Comparison of ENCODE assay signal across 8 cellular contexts in the genomic region with DNA sequence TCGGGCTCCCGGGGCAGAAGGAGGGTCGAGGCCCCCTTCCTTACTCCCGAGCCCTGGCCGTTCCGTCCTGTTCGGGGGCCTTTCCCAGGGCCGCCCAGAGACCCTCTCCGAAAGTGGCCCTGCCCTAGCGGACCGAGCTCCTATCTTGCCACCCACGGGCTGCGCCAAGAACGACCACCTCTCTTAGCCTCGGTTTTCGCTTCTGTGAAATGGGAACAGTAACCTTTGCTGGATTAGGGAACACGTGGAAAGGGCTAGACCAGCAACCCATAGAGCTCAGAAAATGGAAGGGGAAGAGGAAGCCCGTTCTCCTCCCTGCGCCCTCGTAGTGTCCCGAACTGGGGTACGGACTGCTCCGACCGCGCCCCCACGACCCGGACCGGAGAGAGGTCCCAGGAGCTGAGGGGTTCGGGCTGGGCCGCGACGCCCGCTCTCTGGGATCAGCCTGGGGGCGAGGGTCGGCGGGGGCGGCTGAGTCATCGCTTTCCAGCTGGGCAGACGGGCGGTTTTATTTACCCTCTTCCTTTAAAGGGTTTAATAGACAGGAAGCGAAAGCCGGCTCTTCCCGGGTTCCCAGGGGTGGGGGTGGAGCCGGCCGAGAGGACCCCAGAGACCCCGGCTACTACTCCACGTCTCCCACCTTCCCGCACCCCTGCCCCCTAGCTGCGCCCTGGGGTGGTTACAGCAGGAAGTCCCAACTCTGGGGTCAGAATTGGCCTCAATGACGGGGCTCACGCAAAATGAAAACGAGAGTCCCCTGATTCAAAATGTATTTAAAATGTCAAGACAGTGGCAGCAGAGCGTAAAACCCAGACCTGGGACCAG. TPM values are rescaled to one million over a fixed set of nuclear protein-coding genes. Genes with fewer than 3 reads are reported as not detected.
A peak's percentile ranks its signal among the peaks of the same experiment; 100 is the strongest.
DNase-seq lines count a peak whose midpoint lies in the region; ATAC-seq, FAIRE-seq and TF ChIP-seq lines count a peak whose summit lies in the region.

No MANE protein-coding gene starts in this region.

- H4K20me1 ChIP-seq in H1 (replicated peaks in 1 of 2; ENCODE audit: control insufficient read depth in 1 of 2, insufficient read depth in 2 of 2, low read length in 2 of 2) = peaks cover 4 to 9% of the 10 kb centered on the region in 2 experiments

- POLR2A ChIA-PET in activated CD4-positive, alpha-beta T cell treated with anti-CD3 and anti-CD28 coated beads for 36 hours (lab: Charles Lee) = interaction anchor here (1.7 kb wide), 1 partner anchor 11 kb away, joined by 4 read pairs; no protein-coding TSS in a partner anchor
- POLR2A ChIA-PET in H1 (lab: Charles Lee; ENCODE audit: partially characterized antibody) = interaction anchor here (0.9 to 3.1 kb wide), 15 partner anchors 9 to 397 kb away, joined by 3 to 20 read pairs (median 6); partner anchors contain the start of genes CARS1, CDKN1C and NAP1L4

- H3K79me2 ChIP-seq in H1 (ENCODE audit: control insufficient read depth in 1 of 2, insufficient read depth in 2 of 2, low read length in 2 of 2) = no peaks in the 10 kb centered on the region

- 0 out of 2 replicates have a peak overlapping the region, but pooled peaks have one; percentile 62 for H3K18ac ChIP-seq in H1 (ENCODE audit: extremely low read depth, low read length)

- H3K27ac Mint-ChIP-seq in activated CD4-positive, alpha-beta T cell treated with anti-CD3 and anti-CD28 coated beads for 36 hours = peak overlapping the region; percentile 63
- peak overlapping the region; percentile 86 for H3K27ac Mint-ChIP-seq in T-helper 17 cell

- H3K27me3 ChIP-seq in H1 (replicated peaks in 1 of 4; ENCODE audit: control insufficient read depth in 3 of 4, extremely low read depth in 1 of 4, insufficient read depth in 3 of 4, low read length in 3 of 4) = peaks cover 25 to 41% (median 37%) of the 10 kb centered on the region in 4 experiments
- H3K27me3 ChIP-seq in mucosa of stomach (ENCODE audit: control insufficient read depth, insufficient read depth, low read length) = no peaks in the 10 kb centered on the region

- peak overlapping the region; percentile 63 for H3K4me3 Mint-ChIP-seq in activated CD4-positive, alpha-beta T cell treated with anti-CD3 and anti-CD28 coated beads for 36 hours
- H3K4me3 Mint-ChIP-seq in T-helper 17 cell = peak overlapping the region; percentile 90

- peaks cover 27% of the 10 kb centered on the region for H3K4me1 Mint-ChIP-seq in activated CD4-positive, alpha-beta T cell treated with anti-CD3 and anti-CD28 coated beads for 36 hours
- H3K4me1 Mint-ChIP-seq in T-helper 17 cell = peaks cover 20% of the 10 kb centered on the region

- H3K4me2 ChIP-seq in H1 (ENCODE audit: insufficient read depth in 1 of 2, low read depth in 2 of 2, low read length in 2 of 2) = peak overlapping the region; percentile 72 to 88

- peak; percentile 31 for ATAC-seq in activated CD4-positive, alpha-beta T cell treated with anti-CD3 and anti-CD28 coated beads for 36 hours
- ATAC-seq in HG03432 (IDR thresholded peaks at IDR 0.05; ENCODE audit: unreplicated experiment) (peak; percentile 36), T-helper 17 cell (no peak)

- H3K27me3 Mint-ChIP-seq in activated CD4-positive, alpha-beta T cell treated with anti-CD3 and anti-CD28 coated beads for 36 hours = peaks cover 19% of the 10 kb centered on the region
- H3K27me3 Mint-ChIP-seq in T-helper 17 cell = peaks cover 9% of the 10 kb centered on the region

- H3K4me3 ChIP-seq in H1 (ENCODE audit: extremely low read depth in 1 of 4, insufficient read depth in 2 of 4, low read depth in 3 of 4, low read length in 4 of 4) (peak overlapping the region; percentile 12 to 56 (median 32)), mucosa of stomach (ENCODE audit: low read length) (peak overlapping the region; percentile 49)

- no peak overlapping the region for H2AFZ ChIP-seq in H1 (ENCODE audit: low read length)

- H2BK120ac ChIP-seq in H1 (replicated peaks; ENCODE audit: low read depth, low read length) = peak overlapping the region; percentile 43

- H3K36me3 ChIP-seq in H1 (ENCODE audit: control insufficient read depth in 2 of 4, insufficient read depth in 4 of 4, low read length in 3 of 4) (no peaks in the 10 kb centered on the region), mucosa of stomach (ENCODE audit: control insufficient read depth, insufficient read depth, low read length) (no peaks in the 10 kb centered on the region)

- WGBS in H1 (ENCODE audit: extremely low coverage in 1 of 2, insufficient coverage in 1 of 2, insufficient read length in 1 of 2, insufficient replicate concordance in 2 of 2, low coverage in 1 of 2, low lambda C conversion rate in 2 of 2, missing lambda C conversion rate in 1 of 2), 2 experiments = 9% methylated on average over 51 of the region's 53 CpGs; no CpG with 5 or more reads in 1 of the 2 experiments

- H3K4me1 ChIP-seq in H1 (replicated peaks in 1 of 4; ENCODE audit: control insufficient read depth in 3 of 4, insufficient read depth in 4 of 4, low read length in 3 of 4) = peaks cover 0 to 13% (median 5%) of the 10 kb centered on the region in 4 experiments; a peak in 6 of 7 replicates
- H3K4me1 ChIP-seq in mucosa of stomach (ENCODE audit: control insufficient read depth, insufficient read depth, low read length) = peaks cover 48% of the 10 kb centered on the region

- no peaks in the 10 kb centered on the region for H3K9me3 ChIP-seq in T-helper 17 cell (ENCODE audit: control insufficient read depth, low read length, poor library complexity, severe bottlenecking)
- no peaks in the 10 kb centered on the region for H3K9me3 ChIP-seq in H1 (ENCODE audit: insufficient read depth in 2 of 2, low read depth in 1 of 2, low read length in 1 of 2)
- H3K9me3 ChIP-seq in mucosa of stomach (ENCODE audit: control insufficient read depth, low read length) = no peaks in the 10 kb centered on the region

- CTCF ChIA-PET in activated CD4-positive, alpha-beta T cell treated with anti-CD3 and anti-CD28 coated beads for 36 hours (lab: Charles Lee) = interaction anchor here (0.7 to 2.6 kb wide), 9 partner anchors 9 to 82 kb away, joined by 3 to 14 read pairs (median 4); a partner anchor contains a TSS
- CTCF ChIA-PET in H1 (lab: Charles Lee; ENCODE audit: partially characterized antibody) = interaction anchor here (0.5 to 9.4 kb wide), 29 partner anchors 9 to 767 kb away, joined by 3 to 129 read pairs (median 3); partner anchors contain the start of gene CDKN1C

- no peak overlapping the region; the same call in 1 of the 2 replicates for H2BK20ac ChIP-seq in H1 (ENCODE audit: low read length)

- H3K23me2 ChIP-seq in H1 (ENCODE audit: low read depth, low read length) = peaks cover 8% of the 10 kb centered on the region; the same call in 1 of the 2 replicates

- no peak overlapping the region for H3K23ac ChIP-seq in H1 (ENCODE audit: insufficient read length)

- intact Hi-C loops in activated CD4-positive, alpha-beta T cell treated with anti-CD3 and anti-CD28 coated beads for 36 hours (cut with DNase I, micrococcal nuclease) = loop anchor here (1.0 to 5.0 kb wide), 7 partner anchors 28 to 398 kb away; partner anchors contain the start of gene CARS1 (in 1 of the 2)

- peak overlapping the region; percentile 45; the same call in 1 of the 2 replicates for H2BK12ac ChIP-seq in H1 (ENCODE audit: low read depth, low read length)

- H2AK5ac ChIP-seq in H1 (ENCODE audit: low read depth, low read length) = no peak overlapping the region

- peak in 1 of 3 experiments; percentile 20; a peak in 1 of 4 replicates for TF ChIP-seq CTCF in H1 (IDR thresholded peaks at IDR 0.05; ENCODE audit: control extremely low read depth in 1 of 3, insufficient read depth in 1 of 3, low read depth in 1 of 3, low read length in 3 of 3)

- H2BK15ac ChIP-seq in H1 (ENCODE audit: low read length) = no peak overlapping the region

- H3K9ac ChIP-seq in H1 (replicated peaks in 1 of 4; ENCODE audit: extremely low read depth in 1 of 4, low read depth in 3 of 4, low read length in 3 of 4) = no peak overlapping the region
- H3K9ac ChIP-seq in mucosa of stomach (ENCODE audit: low read length) = peak overlapping the region; percentile 92

- H3K36me3 Mint-ChIP-seq in activated CD4-positive, alpha-beta T cell treated with anti-CD3 and anti-CD28 coated beads for 36 hours (ENCODE audit: low read depth) = no peaks in the 10 kb centered on the region
- H3K36me3 Mint-ChIP-seq in T-helper 17 cell (ENCODE audit: low read depth) = no peaks in the 10 kb centered on the region

- peak; percentile 76 for DNase-seq in activated CD4-positive, alpha-beta T cell treated with anti-CD3 and anti-CD28 coated beads for 36 hours
- DNase-seq in activated CD4-positive, alpha-beta T cell treated with anti-CD3 and anti-CD28 coated beads, Interleukin-2, amount 50 U/mL, for 1 hour = no peak
- DNase-seq in T-helper 17 cell = no peak
- DNase-seq in H1 (ENCODE audit: low read depth in 1 of 2, low spot score in 2 of 2) = peak in 1 of 2 experiments; percentile 73
- peak; percentile 57 for DNase-seq in urothelium cell line (ENCODE audit: low spot score)
- DNase-seq in NCI-H524 (lab: John Stamatoyannopoulos, UW) = no peak

- no peak for TF ChIP-seq EP300 in H1 (IDR thresholded peaks at IDR 0.05; ENCODE audit: borderline replicate concordance in 1 of 2, low read depth in 2 of 2, low read length in 2 of 2)

- no peak overlapping the region for H3K4ac ChIP-seq in H1 (replicated peaks; ENCODE audit: insufficient read length, low read depth, low read length)

- H4K5ac ChIP-seq in H1 (ENCODE audit: insufficient read length, low read depth, low read length) = no peak overlapping the region

- no peak for TF ChIP-seq RAD21 in H1 (IDR thresholded peaks at IDR 0.05 in 1 of 2, conservative IDR thresholded peaks at IDR 0.05 in 1 of 2; ENCODE audit: low read depth in 2 of 2, low read length in 2 of 2)

- H3K27ac ChIP-seq in H1 (ENCODE audit: low read depth, low read length) = no peak overlapping the region

- TF ChIP-seq POLR2A in H1 (IDR thresholded peaks at IDR 0.05; ENCODE audit: control extremely low read depth in 1 of 2, low read depth in 2 of 2, low read length in 2 of 2) = no peak

- H3K56ac ChIP-seq in H1 (replicated peaks; ENCODE audit: insufficient read length, low read depth, low read length) = no peak overlapping the region

- 0 out of 2 replicates have a peak overlapping the region, but pooled peaks have one; percentile 12 for H2BK5ac ChIP-seq in H1 (ENCODE audit: low read depth, low read length)

- no peak overlapping the region for H3K14ac ChIP-seq in H1 (ENCODE audit: insufficient read length)

- H3K79me1 ChIP-seq in H1 (ENCODE audit: low read depth, low read length) = no peaks in the 10 kb centered on the region

- H4K8ac ChIP-seq in H1 (ENCODE audit: extremely low read depth, insufficient read depth, low read length) = peak overlapping the region; percentile 45

- FAIRE-seq in H1 (lab: Jason Lieb, UNC) = no peak
- FAIRE-seq in urothelium cell line (lab: Jason Lieb, UNC) = no peak

- H4K91ac ChIP-seq in H1 (replicated peaks; ENCODE audit: insufficient read length, low read length) = peak overlapping the region; percentile 50

- no peaks in the 10 kb centered on the region for H3K9me3 Mint-ChIP-seq in activated CD4-positive, alpha-beta T cell treated with anti-CD3 and anti-CD28 coated beads for 36 hours (ENCODE audit: low read depth)

RNA-seq across cellular contexts. Expression of gene PHLDA2, which starts 0.9 kb away (rescaled TPM):
- total RNA-seq in activated CD4-positive, alpha-beta T cell treated with anti-CD3 and anti-CD28 coated beads for 36 hours = 1 to 10 TPM; 3.1 to 3.7 TPM
- 1 to 10 TPM in 1 of 2 donors, under 1 TPM in 1; 0.96 to 2.8 TPM for total RNA-seq in T-helper 17 cell
- 5.2 and 5.4 TPM in 2 replicates for total RNA-seq in H1 (2021; fragmentation: NEBNext Ultra II Directional; extraction: Animal tissue kit (Norgen Biotek cat#: 25700))
- 7.6 and 11.6 TPM in 2 replicates for polyA plus RNA-seq in H1 (2011; rRNA removed)
- 5.3 TPM for polyA plus RNA-seq in H1 (2011; cell fraction: cytosol; rRNA removed)
- 8.3 TPM for polyA plus RNA-seq in H1 (2011; cell fraction: nucleus; rRNA removed)
- 3.0 to 7.5 TPM (median 5.8 TPM) in 4 replicates for polyA plus RNA-seq in H1 (2012, experiment 1 of 2)
- polyA plus RNA-seq in H1 (2012, experiment 2 of 2) = 6.4 TPM
- 15.6 TPM for polyA plus RNA-seq in H1 (2013, experiment 1 of 2)
- polyA plus RNA-seq in H1 (2013, experiment 2 of 2) = 14.7 TPM
- 0.24 TPM in 1 of 2 replicates, not detected in the other for polyA minus RNA-seq in H1 (2011; rRNA and poly(A)+ RNA removed)
- polyA minus RNA-seq in H1 (2011; cell fraction: cytosol; rRNA and poly(A)+ RNA removed) = 3.5 TPM
- 13.2 TPM for polyA minus RNA-seq in H1 (2011; cell fraction: nucleus; rRNA and poly(A)+ RNA removed)

RNA-seq across cellular contexts. Expression of gene CDKN1C, which starts 44.5 kb away (rescaled TPM):
- total RNA-seq in activated CD4-positive, alpha-beta T cell treated with anti-CD3 and anti-CD28 coated beads for 36 hours = under 1 TPM; 0.21 to 0.53 TPM
- total RNA-seq in T-helper 17 cell = 1 to 10 TPM in 1 of 2 donors, under 1 TPM in 1; 0.91 to 2.6 TPM
- 12.8 and 16.2 TPM in 2 replicates for total RNA-seq in H1 (2021; fragmentation: NEBNext Ultra II Directional; extraction: Animal tissue kit (Norgen Biotek cat#: 25700))
- polyA plus RNA-seq in H1 (2011; rRNA removed) = 14.1 and 21.8 TPM in 2 replicates
- 13.5 TPM for polyA plus RNA-seq in H1 (2011; cell fraction: cytosol; rRNA removed)
- 19.1 TPM for polyA plus RNA-seq in H1 (2011; cell fraction: nucleus; rRNA removed)
- polyA plus RNA-seq in H1 (2012, experiment 1 of 2) = 5.5 to 12.0 TPM (median 10.3 TPM) in 4 replicates
- 12.8 TPM for polyA plus RNA-seq in H1 (2012, experiment 2 of 2)
- 12.8 TPM for polyA plus RNA-seq in H1 (2013, experiment 1 of 2)
- polyA plus RNA-seq in H1 (2013, experiment 2 of 2) = 10.8 TPM
- 1.7 and 2.9 TPM in 2 replicates for polyA minus RNA-seq in H1 (2011; rRNA and poly(A)+ RNA removed)
- 16.9 TPM for polyA minus RNA-seq in H1 (2011; cell fraction: cytosol; rRNA and poly(A)+ RNA removed)
- 23.8 TPM for polyA minus RNA-seq in H1 (2011; cell fraction: nucleus; rRNA and poly(A)+ RNA removed)

Comparison
In these comparisons a context has a peak if more than half of its experiments do, and no peak if none do; other contexts are left out.
1. DNase-seq: peak in activated CD4-positive, alpha-beta T cell treated with anti-CD3 and anti-CD28 coated beads for 36 hours (single experiment) and urothelium cell line (single experiment); none in activated CD4-positive, alpha-beta T cell treated with anti-CD3 and anti-CD28 coated beads, Interleukin-2, amount 50 U/mL, for 1 hour (single experiment), T-helper 17 cell (0 of 3) and NCI-H524 (0 of 2).